In the genomic region with DNA sequence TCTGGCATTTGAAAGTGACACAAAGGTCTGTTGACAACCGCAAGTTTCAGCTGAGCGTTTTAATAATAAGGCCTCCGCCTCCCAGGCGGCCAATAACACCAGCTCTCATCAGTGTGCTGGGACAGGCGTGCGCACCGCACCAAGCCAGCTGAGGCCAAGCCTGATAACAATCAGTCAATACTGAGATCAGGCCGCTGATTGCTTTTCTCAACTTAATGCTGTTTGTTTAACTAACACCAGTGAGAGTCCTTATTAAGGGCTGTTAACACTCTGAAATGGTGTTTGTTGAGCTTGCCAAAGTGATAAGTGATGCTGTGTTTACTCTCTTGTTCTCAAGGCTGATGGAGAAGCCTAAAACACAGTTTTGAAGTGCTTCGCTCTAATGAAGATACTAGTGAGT, we compare ENCODE assay signal across 2 cellular contexts.
TF ChIP-seq lines count a peak whose summit lies in the region.

No MANE protein-coding gene starts in this region.

TF ChIP-seq in IMR-90, 13 proteins besides CTCF, POLR2A, EP300 and RAD21:
- TF ChIP-seq MAFK (IDR thresholded peaks at IDR 0.05; ENCODE audit: low read depth, low read length) (no peak), RCOR1 (IDR thresholded peaks at IDR 0.05; ENCODE audit: insufficient replicate concordance, low read length) (no peak), RFX5 (IDR thresholded peaks at IDR 0.05; ENCODE audit: low read depth, low read length) (no peak), NFE2L2 (IDR thresholded peaks at IDR 0.05; ENCODE audit: low read depth, low read length) (no peak), BHLHE40 (IDR thresholded peaks at IDR 0.05; ENCODE audit: low read depth, low read length) (no peak)

TF ChIP-seq in H1, 55 proteins besides CTCF, POLR2A, EP300 and RAD21:
- TF ChIP-seq HDAC2 (IDR thresholded peaks at IDR 0.05; ENCODE audit: borderline replicate concordance in 1 of 2, low read depth in 2 of 2, low read length in 2 of 2) (no peak), GABPA (IDR thresholded peaks at IDR 0.05; ENCODE audit: borderline replicate concordance, insufficient read depth, low read length) (no peak), CTBP2 (IDR thresholded peaks at IDR 0.05; ENCODE audit: borderline replicate concordance, insufficient read depth, insufficient read length, low read length) (no peak), EZH2 (IDR thresholded peaks at IDR 0.05; ENCODE audit: low read depth, low read length, severe bottlenecking) (no peak), SP2 (IDR thresholded peaks at IDR 0.05; ENCODE audit: low read length) (no peak), ZNF274 (IDR thresholded peaks at IDR 0.05; ENCODE audit: borderline replicate concordance, extremely low read depth, low read length) (no peak), CHD1 (IDR thresholded peaks at IDR 0.05; ENCODE audit: low read depth, low read length) (no peak)
- TF ChIP-seq, protein P1, sequence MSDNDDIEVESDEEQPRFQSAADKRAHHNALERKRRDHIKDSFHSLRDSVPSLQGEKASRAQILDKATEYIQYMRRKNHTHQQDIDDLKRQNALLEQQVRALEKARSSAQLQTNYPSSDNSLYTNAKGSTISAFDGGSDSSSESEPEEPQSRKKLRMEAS (IDR thresholded peaks at IDR 0.05), result no peak
- TF ChIP-seq, protein P2, sequence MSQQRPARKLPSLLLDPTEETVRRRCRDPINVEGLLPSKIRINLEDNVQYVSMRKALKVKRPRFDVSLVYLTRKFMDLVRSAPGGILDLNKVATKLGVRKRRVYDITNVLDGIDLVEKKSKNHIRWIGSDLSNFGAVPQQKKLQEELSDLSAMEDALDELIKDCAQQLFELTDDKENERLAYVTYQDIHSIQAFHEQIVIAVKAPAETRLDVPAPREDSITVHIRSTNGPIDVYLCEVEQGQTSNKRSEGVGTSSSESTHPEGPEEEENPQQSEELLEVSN (IDR thresholded peaks at IDR 0.05), result no peak
- TF ChIP-seq, protein P3, sequence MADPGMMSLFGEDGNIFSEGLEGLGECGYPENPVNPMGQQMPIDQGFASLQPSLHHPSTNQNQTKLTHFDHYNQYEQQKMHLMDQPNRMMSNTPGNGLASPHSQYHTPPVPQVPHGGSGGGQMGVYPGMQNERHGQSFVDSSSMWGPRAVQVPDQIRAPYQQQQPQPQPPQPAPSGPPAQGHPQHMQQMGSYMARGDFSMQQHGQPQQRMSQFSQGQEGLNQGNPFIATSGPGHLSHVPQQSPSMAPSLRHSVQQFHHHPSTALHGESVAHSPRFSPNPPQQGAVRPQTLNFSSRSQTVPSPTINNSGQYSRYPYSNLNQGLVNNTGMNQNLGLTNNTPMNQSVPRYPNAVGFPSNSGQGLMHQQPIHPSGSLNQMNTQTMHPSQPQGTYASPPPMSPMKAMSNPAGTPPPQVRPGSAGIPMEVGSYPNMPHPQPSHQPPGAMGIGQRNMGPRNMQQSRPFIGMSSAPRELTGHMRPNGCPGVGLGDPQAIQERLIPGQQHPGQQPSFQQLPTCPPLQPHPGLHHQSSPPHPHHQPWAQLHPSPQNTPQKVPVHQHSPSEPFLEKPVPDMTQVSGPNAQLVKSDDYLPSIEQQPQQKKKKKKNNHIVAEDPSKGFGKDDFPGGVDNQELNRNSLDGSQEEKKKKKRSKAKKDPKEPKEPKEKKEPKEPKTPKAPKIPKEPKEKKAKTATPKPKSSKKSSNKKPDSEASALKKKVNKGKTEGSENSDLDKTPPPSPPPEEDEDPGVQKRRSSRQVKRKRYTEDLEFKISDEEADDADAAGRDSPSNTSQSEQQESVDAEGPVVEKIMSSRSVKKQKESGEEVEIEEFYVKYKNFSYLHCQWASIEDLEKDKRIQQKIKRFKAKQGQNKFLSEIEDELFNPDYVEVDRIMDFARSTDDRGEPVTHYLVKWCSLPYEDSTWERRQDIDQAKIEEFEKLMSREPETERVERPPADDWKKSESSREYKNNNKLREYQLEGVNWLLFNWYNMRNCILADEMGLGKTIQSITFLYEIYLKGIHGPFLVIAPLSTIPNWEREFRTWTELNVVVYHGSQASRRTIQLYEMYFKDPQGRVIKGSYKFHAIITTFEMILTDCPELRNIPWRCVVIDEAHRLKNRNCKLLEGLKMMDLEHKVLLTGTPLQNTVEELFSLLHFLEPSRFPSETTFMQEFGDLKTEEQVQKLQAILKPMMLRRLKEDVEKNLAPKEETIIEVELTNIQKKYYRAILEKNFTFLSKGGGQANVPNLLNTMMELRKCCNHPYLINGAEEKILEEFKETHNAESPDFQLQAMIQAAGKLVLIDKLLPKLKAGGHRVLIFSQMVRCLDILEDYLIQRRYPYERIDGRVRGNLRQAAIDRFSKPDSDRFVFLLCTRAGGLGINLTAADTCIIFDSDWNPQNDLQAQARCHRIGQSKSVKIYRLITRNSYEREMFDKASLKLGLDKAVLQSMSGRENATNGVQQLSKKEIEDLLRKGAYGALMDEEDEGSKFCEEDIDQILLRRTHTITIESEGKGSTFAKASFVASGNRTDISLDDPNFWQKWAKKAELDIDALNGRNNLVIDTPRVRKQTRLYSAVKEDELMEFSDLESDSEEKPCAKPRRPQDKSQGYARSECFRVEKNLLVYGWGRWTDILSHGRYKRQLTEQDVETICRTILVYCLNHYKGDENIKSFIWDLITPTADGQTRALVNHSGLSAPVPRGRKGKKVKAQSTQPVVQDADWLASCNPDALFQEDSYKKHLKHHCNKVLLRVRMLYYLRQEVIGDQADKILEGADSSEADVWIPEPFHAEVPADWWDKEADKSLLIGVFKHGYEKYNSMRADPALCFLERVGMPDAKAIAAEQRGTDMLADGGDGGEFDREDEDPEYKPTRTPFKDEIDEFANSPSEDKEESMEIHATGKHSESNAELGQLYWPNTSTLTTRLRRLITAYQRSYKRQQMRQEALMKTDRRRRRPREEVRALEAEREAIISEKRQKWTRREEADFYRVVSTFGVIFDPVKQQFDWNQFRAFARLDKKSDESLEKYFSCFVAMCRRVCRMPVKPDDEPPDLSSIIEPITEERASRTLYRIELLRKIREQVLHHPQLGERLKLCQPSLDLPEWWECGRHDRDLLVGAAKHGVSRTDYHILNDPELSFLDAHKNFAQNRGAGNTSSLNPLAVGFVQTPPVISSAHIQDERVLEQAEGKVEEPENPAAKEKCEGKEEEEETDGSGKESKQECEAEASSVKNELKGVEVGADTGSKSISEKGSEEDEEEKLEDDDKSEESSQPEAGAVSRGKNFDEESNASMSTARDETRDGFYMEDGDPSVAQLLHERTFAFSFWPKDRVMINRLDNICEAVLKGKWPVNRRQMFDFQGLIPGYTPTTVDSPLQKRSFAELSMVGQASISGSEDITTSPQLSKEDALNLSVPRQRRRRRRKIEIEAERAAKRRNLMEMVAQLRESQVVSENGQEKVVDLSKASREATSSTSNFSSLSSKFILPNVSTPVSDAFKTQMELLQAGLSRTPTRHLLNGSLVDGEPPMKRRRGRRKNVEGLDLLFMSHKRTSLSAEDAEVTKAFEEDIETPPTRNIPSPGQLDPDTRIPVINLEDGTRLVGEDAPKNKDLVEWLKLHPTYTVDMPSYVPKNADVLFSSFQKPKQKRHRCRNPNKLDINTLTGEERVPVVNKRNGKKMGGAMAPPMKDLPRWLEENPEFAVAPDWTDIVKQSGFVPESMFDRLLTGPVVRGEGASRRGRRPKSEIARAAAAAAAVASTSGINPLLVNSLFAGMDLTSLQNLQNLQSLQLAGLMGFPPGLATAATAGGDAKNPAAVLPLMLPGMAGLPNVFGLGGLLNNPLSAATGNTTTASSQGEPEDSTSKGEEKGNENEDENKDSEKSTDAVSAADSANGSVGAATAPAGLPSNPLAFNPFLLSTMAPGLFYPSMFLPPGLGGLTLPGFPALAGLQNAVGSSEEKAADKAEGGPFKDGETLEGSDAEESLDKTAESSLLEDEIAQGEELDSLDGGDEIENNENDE (IDR thresholded peaks at IDR 0.05; ENCODE audit: insufficient replicate concordance, low read length), result no peak
